ENCODE assay signal across 19 cellular contexts in the genomic region with DNA sequence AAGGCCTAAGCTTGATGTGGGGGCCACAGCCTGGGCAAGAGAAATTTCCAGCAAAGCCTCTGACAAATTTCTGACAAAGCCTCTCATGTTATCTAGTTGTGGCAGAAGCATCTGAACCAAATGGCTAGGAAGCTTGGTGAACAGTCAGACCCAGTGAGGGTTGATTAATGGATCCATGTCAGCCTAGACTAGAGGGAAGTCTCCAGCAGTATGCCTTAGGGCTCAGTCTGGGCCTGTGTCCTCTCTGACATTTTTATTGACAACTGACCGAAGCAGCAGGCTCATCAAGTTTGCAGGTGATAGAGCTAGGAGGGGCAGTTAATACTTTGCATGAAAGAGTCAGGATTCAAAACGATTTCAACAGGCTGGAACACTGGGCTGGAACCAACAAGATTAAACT.
"Had no signal": no experiment of that assay in that cellular context is flagged by ENCODE, and none has a peak within 500 bp of the region (broad histone marks: within the 10 kb centered on the region; RNA-seq: fewer than 3 reads in every experiment).

No MANE protein-coding gene starts in this region.

- H3K4me3 Mint-ChIP-seq: dendritic cell treated with granulocyte-macrophage colony-stimulating factor and Interleukin-4, amounts not matched to agents 40 ng/mL and 50 ng/mL, for 4 days had no signal

- H3K27ac Mint-ChIP-seq: dendritic cell treated with granulocyte-macrophage colony-stimulating factor and Interleukin-4, amounts not matched to agents 40 ng/mL and 50 ng/mL, for 4 days had no signal

- H3K9me3 ChIP-seq: right atrium auricular region, thoracic aorta, transverse colon had no signal

- H3K27me3 ChIP-seq: right atrium auricular region had no signal

- H3K9me3 Mint-ChIP-seq: dendritic cell treated with granulocyte-macrophage colony-stimulating factor and Interleukin-4, amounts not matched to agents 40 ng/mL and 50 ng/mL, for 4 days; naive B cell; neural crest cell had no signal

- ATAC-seq: gastroesophageal sphincter, left colon, left ventricle myocardium superior had no signal

- H3K36me3 ChIP-seq: right atrium auricular region, transverse colon had no signal

- H3K27ac ChIP-seq: esophagus squamous epithelium, gastroesophageal sphincter, right atrium auricular region, stomach, thoracic aorta, transverse colon had no signal

- DNase-seq: esophagus squamous epithelium; glutamatergic neuron; left colon; left ventricle myocardium superior; mesenchymal stem cell; naive B cell; posterior cingulate gyrus; small intestine; stimulated activated CD4-positive, alpha-beta T cell treated with anti-CD3 and anti-CD28 coated beads, Interleukin-12 subunit alpha, Interleukin-12 subunit beta, amount 100 ng/mL, for 4 hours; stimulated activated naive CD4-positive, alpha-beta T cell; stomach; substantia nigra; transverse colon had no signal

- H3K4me3 ChIP-seq: esophagus squamous epithelium, gastroesophageal sphincter, lung, right atrium auricular region, stomach, thoracic aorta, transverse colon had no signal
